Comparison of ENCODE assay signal across 21 cellular contexts in the genomic region with DNA sequence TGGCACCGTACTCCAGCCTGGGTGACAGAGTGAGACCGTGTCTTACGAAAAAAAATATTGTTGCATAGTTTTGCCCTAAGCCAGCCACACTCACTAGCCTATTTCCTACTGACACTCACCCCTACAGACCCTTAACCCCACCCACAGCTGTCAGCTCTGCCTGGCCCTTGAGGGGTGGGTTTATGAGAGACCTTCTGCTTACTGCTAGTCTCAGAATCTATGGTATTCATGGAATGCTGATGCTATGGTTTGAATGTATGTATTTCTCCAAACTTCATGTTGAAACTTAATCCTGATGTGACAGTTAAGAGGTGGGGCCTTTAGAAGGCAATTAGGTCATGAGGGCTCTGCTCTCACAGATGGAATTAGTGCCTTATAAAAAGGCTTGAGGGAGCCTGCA.
"Had no signal": no experiment of that assay in that cellular context is flagged by ENCODE, and none has a peak within 500 bp of the region (broad histone marks: within the 10 kb centered on the region; RNA-seq: fewer than 3 reads in every experiment).

No MANE protein-coding gene starts in this region.

- H3K9me3 ChIP-seq: mucosa of descending colon, right atrium auricular region, sigmoid colon, stomach, thoracic aorta, transverse colon had no signal

- H3K27me3 ChIP-seq: hepatocyte, right atrium auricular region, sigmoid colon, stomach, transverse colon had no signal

- FAIRE-seq: colon, endothelial cell of umbilical vein had no signal

- H3K4me3 ChIP-seq: hepatocyte, mucosa of descending colon, right atrium auricular region, sigmoid colon, skin epidermis, stomach, thoracic aorta, transverse colon had no signal

- H3K79me2 ChIP-seq: hepatocyte had no signal

- H3K4me1 ChIP-seq: right atrium auricular region, sigmoid colon, stomach had no signal

- H3K36me3 ChIP-seq: right atrium auricular region, sigmoid colon, stomach, thoracic aorta, transverse colon had no signal

- H3K27ac ChIP-seq: right atrium auricular region, sigmoid colon, stomach, thoracic aorta, transverse colon had no signal

- H3K4me2 ChIP-seq: hepatocyte had no signal

- H2AFZ ChIP-seq: hepatocyte had no signal

- DNase-seq: erythroblast; foreskin melanocyte; head of caudate nucleus; kidney glomerular epithelial cell; mammary epithelial cell; mucosa of descending colon; naive thymus-derived CD8-positive, alpha-beta T cell; posterior cingulate gyrus; sigmoid colon; stimulated activated CD4-positive, alpha-beta T cell treated with anti-CD3 and anti-CD28 coated beads, Interleukin-2, amount 100 ng/mL, for 24 hours; stimulated activated CD4-positive, alpha-beta T cell treated with anti-CD3 and anti-CD28 coated beads, Interleukin-4, amount 100 ng/mL, for 4 hours; stimulated activated naive CD4-positive, alpha-beta T cell; stomach; substantia nigra; transverse colon had no signal
